27 cellular contexts compared by ENCODE assay signal in genomic region chr6:157155838-157156237, GRCh38.
"Had no signal": no experiment of that assay in that cellular context is flagged by ENCODE, and none has a peak within 500 bp of the region (broad histone marks: within the 10 kb centered on the region; RNA-seq: fewer than 3 reads in every experiment).

No MANE protein-coding gene starts in this region.

- H3K4me3 Mint-ChIP-seq: activated CD4-positive, alpha-beta memory T cell treated with anti-CD3 and anti-CD28 coated beads for 36 hours; activated CD4-positive, alpha-beta T cell treated with anti-CD3 and anti-CD28 coated beads, Interleukin-2, amount 10 ng/mL, durations not matched to agents 24 days and 14 days; activated naive CD8-positive, alpha-beta T cell; endodermal cell; natural killer cell treated with Interleukin-12 subunit alpha and Interleukin-12 subunit beta and Interleukin-15 and Interleukin-18, amount 100 ng/mL, for 72 hours; stimulated activated naive B cell treated with anti-CD40 and anti-IgM and Interleukin-4, amounts not matched to agents 10 μg/mL and 1 μg/mL and 100 μg/mL, for 72 hours; T-helper 1 cell treated with Interleukin-12 subunit alpha and Interleukin-12 subunit beta and Interleukin-4 antibody, amounts not matched to agents 30 μg/mL and 1 μg/mL, for 36 hours had no signal

- H3K27me3 ChIP-seq: ascending aorta, brain microvascular endothelial cell, right atrium auricular region, suprapubic skin, tibial nerve had no signal

- H3K4me1 ChIP-seq: suprapubic skin, tibial nerve had no signal

- H3K9me3 Mint-ChIP-seq: activated CD4-positive, alpha-beta memory T cell treated with anti-CD3 and anti-CD28 coated beads for 36 hours; activated CD4-positive, alpha-beta T cell treated with anti-CD3 and anti-CD28 coated beads, Interleukin-2, amount 10 ng/mL, durations not matched to agents 24 days and 14 days; activated T-helper 2 cell treated with anti-CD3 and anti-CD28 coated beads, Interferon-gamma antibody, Interleukin-2, Interleukin-4, amounts not matched to agents 10 μg/mL and 5 μg/mL and 100 μg/mL, durations not matched to agents 14 hours and 24 hours and 36 hours; endodermal cell; natural killer cell treated with Interleukin-12 subunit alpha and Interleukin-12 subunit beta and Interleukin-15 and Interleukin-18, amount 100 ng/mL, for 72 hours; stimulated activated naive B cell treated with anti-CD40 and anti-IgM and Interleukin-4, amounts not matched to agents 10 μg/mL and 1 μg/mL and 100 μg/mL, for 72 hours; T-helper 1 cell treated with Interleukin-12 subunit alpha and Interleukin-12 subunit beta and Interleukin-4 antibody, amounts not matched to agents 30 μg/mL and 1 μg/mL, for 36 hours had no signal

- H3K9me3 ChIP-seq: ascending aorta, mucosa of descending colon, right atrium auricular region, suprapubic skin, tibial nerve had no signal

- H3K4me1 Mint-ChIP-seq: stimulated activated naive B cell treated with anti-CD40 and anti-IgM and Interleukin-4, amounts not matched to agents 10 μg/mL and 1 μg/mL and 100 μg/mL, for 72 hours had no signal

- H3K4me3 ChIP-seq: ascending aorta, mucosa of descending colon, right atrium auricular region, suprapubic skin, tibial nerve had no signal

- ATAC-seq: activated CD4-positive, CD25-positive, alpha-beta regulatory T cell treated with anti-CD3 and anti-CD28 coated beads, Interleukin-2, amount 50 U/mL, for 24 hours; esophagus mucosa; left cardiac atrium; left ventricle myocardium superior; mucosa of descending colon; natural killer cell treated with Interleukin-12 subunit alpha and Interleukin-12 subunit beta and Interleukin-15 and Interleukin-18, amount 100 ng/mL, for 72 hours; stimulated activated naive B cell treated with anti-CD40 and anti-IgM and Interleukin-4, amounts not matched to agents 10 μg/mL and 1 μg/mL and 100 μg/mL, for 72 hours had no signal

- H3K36me3 ChIP-seq: brain microvascular endothelial cell had no signal

- H3K27me3 Mint-ChIP-seq: activated CD4-positive, alpha-beta memory T cell treated with anti-CD3 and anti-CD28 coated beads for 36 hours; activated CD4-positive, alpha-beta T cell treated with anti-CD3 and anti-CD28 coated beads, Interleukin-2, amount 10 ng/mL, durations not matched to agents 24 days and 14 days; activated naive CD8-positive, alpha-beta T cell; natural killer cell treated with Interleukin-12 subunit alpha and Interleukin-12 subunit beta and Interleukin-15 and Interleukin-18, amount 100 ng/mL, for 72 hours; stimulated activated naive B cell treated with anti-CD40 and anti-IgM and Interleukin-4, amounts not matched to agents 10 μg/mL and 1 μg/mL and 100 μg/mL, for 72 hours had no signal

- DNase-seq: activated CD4-positive, alpha-beta memory T cell treated with anti-CD3 and anti-CD28 coated beads for 36 hours; activated CD4-positive, alpha-beta T cell treated with anti-CD3 and anti-CD28 coated beads, Interleukin-2, amount 10 ng/mL, durations not matched to agents 24 days and 14 days; activated CD8-positive, alpha-beta memory T cell treated with anti-CD3 and anti-CD28 coated beads, Interleukin-2, amount 50 U/mL, for 4 hours; activated T-cell treated with anti-CD3 and anti-CD28 coated beads, Interleukin-2, amount 50 U/mL, for 1 hour; brain microvascular endothelial cell; cortex of kidney; endodermal cell; foreskin melanocyte; islet precursor cell; left cardiac atrium; left ventricle myocardium superior; mucosa of descending colon; stimulated activated CD4-positive, alpha-beta T cell treated with anti-CD3 and anti-CD28 coated beads, Interleukin-15, amount 100 ng/mL, for 24 hours; stimulated activated CD4-positive, alpha-beta T cell treated with anti-CD3 and anti-CD28 coated beads, Interleukin-2, amount 100 ng/mL, for 24 hours; stimulated activated naive B cell treated with anti-CD40 and anti-IgM and Interleukin-4, amounts not matched to agents 10 μg/mL and 1 μg/mL and 100 μg/mL, for 72 hours; T-helper 9 cell had no signal

- H3K27ac Mint-ChIP-seq: activated CD4-positive, alpha-beta memory T cell treated with anti-CD3 and anti-CD28 coated beads for 36 hours; activated CD4-positive, alpha-beta T cell treated with anti-CD3 and anti-CD28 coated beads, Interleukin-2, amount 10 ng/mL, durations not matched to agents 24 days and 14 days; activated naive CD8-positive, alpha-beta T cell; activated T-helper 2 cell treated with anti-CD3 and anti-CD28 coated beads, Interferon-gamma antibody, Interleukin-2, Interleukin-4, amounts not matched to agents 10 μg/mL and 5 μg/mL and 100 μg/mL, durations not matched to agents 14 hours and 24 hours and 36 hours; endodermal cell; natural killer cell treated with Interleukin-12 subunit alpha and Interleukin-12 subunit beta and Interleukin-15 and Interleukin-18, amount 100 ng/mL, for 72 hours; stimulated activated naive B cell treated with anti-CD40 and anti-IgM and Interleukin-4, amounts not matched to agents 10 μg/mL and 1 μg/mL and 100 μg/mL, for 72 hours; T-helper 1 cell treated with Interleukin-12 subunit alpha and Interleukin-12 subunit beta and Interleukin-4 antibody, amounts not matched to agents 30 μg/mL and 1 μg/mL, for 36 hours had no signal

- H3K27ac ChIP-seq: ascending aorta, brain microvascular endothelial cell, right atrium auricular region, suprapubic skin, tibial nerve, VCaP had no signal
